8 cellular contexts compared by ENCODE assay signal in genomic region chr7:129091484-129092002, GRCh38. TPM values are rescaled to one million over a fixed set of nuclear protein-coding genes. Genes with fewer than 3 reads are reported as not detected.
A peak's percentile ranks its signal among the peaks of the same experiment; 100 is the strongest.
DNase-seq lines count a peak whose midpoint lies in the region; ATAC-seq and TF ChIP-seq lines count a peak whose summit lies in the region.

No MANE protein-coding gene starts in this region.

- H3K4me1 Mint-ChIP-seq in HFFc6 (ENCODE audit: low read depth) (peaks cover 13% of the 10 kb centered on the region), brain (peaks cover 9% of the 10 kb centered on the region)

- no peaks in the 10 kb centered on the region for H3K27me3 ChIP-seq in iPS-20b (ENCODE audit: insufficient read depth, low read length)

- no peaks in the 10 kb centered on the region for H3K9me3 Mint-ChIP-seq in HFFc6
- no peaks in the 10 kb centered on the region for H3K9me3 Mint-ChIP-seq in brain

- no peaks in the 10 kb centered on the region for H3K36me3 Mint-ChIP-seq in HFFc6 (ENCODE audit: low read depth)
- no peaks in the 10 kb centered on the region for H3K36me3 Mint-ChIP-seq in brain

- no peak overlapping the region for H3K27ac ChIP-seq in iPS-20b (ENCODE audit: low read length)

- H3K27me3 Mint-ChIP-seq in HFFc6 (ENCODE audit: insufficient read depth), result peaks cover 25% of the 10 kb centered on the region
- H3K27me3 Mint-ChIP-seq in brain, result no peaks in the 10 kb centered on the region

- H3K9ac ChIP-seq in iPS-20b (ENCODE audit: low read depth, low read length), result peak overlapping the region; percentile 26; the same call in 1 of the 2 replicates

- peaks cover 2% of the 10 kb centered on the region; the same call in 1 of the 2 replicates for H3K4me1 ChIP-seq in iPS-20b (ENCODE audit: insufficient read depth, low read length)

- no peaks in the 10 kb centered on the region for H3K9me3 ChIP-seq in iPS-20b (ENCODE audit: insufficient read depth, low read depth, low read length)

- ATAC-seq in GM18519 (IDR thresholded peaks at IDR 0.05; ENCODE audit: low FRiP score, unreplicated experiment), result no peak

- H3K4me3 ChIP-seq in iPS-20b (ENCODE audit: low read length), result no peak overlapping the region

- H3K36me3 ChIP-seq in iPS-20b (ENCODE audit: insufficient read depth, low read depth, low read length), result no peaks in the 10 kb centered on the region

- TF ChIP-seq CTCF in HFFc6 (IDR thresholded peaks at IDR 0.05) (peak; percentile 98), brain (conservative IDR thresholded peaks at IDR 0.05) (peak; percentile 92 to 96)

- no peak overlapping the region for H3K4me3 Mint-ChIP-seq in HFFc6
- peak overlapping the region in 1 of 5 experiments; percentile 46 for H3K4me3 Mint-ChIP-seq in brain

- DNase-seq in DMS53 treated with DMSO at 0.1 percent for 48 hours (lab: John Stamatoyannopoulos, UW; ENCODE audit: unreplicated experiment) (peak; percentile 94), HFFc6 (peak; percentile 56), NCI-H2081 (lab: John Stamatoyannopoulos, UW) (peak; percentile 93 to 94), UCSD-AML1 (lab: John Stamatoyannopoulos, UW; ENCODE audit: unreplicated experiment) (peak; percentile 67)
- DNase-seq in stimulated activated CD4-positive, alpha-beta T cell treated with anti-CD3 and anti-CD28 coated beads, Interleukin-12 subunit alpha, Interleukin-12 subunit beta, amount 100 ng/mL, for 4 hours, result peak; percentile 89

- H3K27ac Mint-ChIP-seq in HFFc6, result no peak overlapping the region
- peak overlapping the region in 4 of 5 experiments; percentile 1 to 90 (median 36) for H3K27ac Mint-ChIP-seq in brain

RNA-seq across cellular contexts. Expression of gene TNPO3, which starts 36.6 kb away (rescaled TPM):
- total RNA-seq in HFFc6 (2021; fragmentation: NEBNext Ultra II Directional; extraction: Animal tissue kit (Norgen Biotek cat#: 25700)), result 10 to 100 TPM; 38.5 to 52.5 (median 45.0) TPM
- 33.1 TPM for polyA plus RNA-seq in brain (ENCODE audit: insufficient read depth, low read depth, low replicate concordance)

RNA-seq across cellular contexts. Expression of gene TSPAN33, which starts 53.0 kb away (rescaled TPM):
- total RNA-seq in HFFc6 (2021; fragmentation: NEBNext Ultra II Directional; extraction: Animal tissue kit (Norgen Biotek cat#: 25700)), result under 1 TPM in 5 of 6 experiments, not detected in 1; 0.12 to 0.30 (median 0.19) TPM
- 15.1 TPM for polyA plus RNA-seq in brain (ENCODE audit: insufficient read depth, low read depth, low replicate concordance)
